Comparison of ENCODE assay signal across 17 cellular contexts in the genomic region with DNA sequence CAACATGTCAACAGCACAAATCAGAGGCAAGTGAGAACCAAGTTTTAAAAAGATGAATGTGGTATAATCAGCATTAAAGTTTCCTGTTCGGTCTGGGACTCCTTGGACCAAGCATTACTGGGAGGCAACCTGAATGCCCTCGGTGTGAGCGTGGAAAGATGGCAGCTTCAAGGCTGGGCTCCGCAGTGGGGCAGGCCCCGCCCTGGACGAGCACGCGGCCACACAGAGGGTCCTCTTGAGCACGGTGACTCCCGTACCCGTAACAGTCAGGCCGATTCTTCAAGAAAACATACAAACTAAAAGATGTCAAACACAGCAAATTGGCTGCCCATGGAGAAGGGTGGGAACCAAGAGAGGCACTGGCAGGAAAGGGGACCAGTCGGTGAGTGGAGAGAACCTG.
A peak's percentile ranks its signal among the peaks of the same experiment; 100 is the strongest.
DNase-seq lines count a peak whose midpoint lies in the region; ATAC-seq and TF ChIP-seq lines count a peak whose summit lies in the region.
"Had no signal": no experiment of that assay in that cellular context is flagged by ENCODE, and none has a peak within 500 bp of the region (broad histone marks: within the 10 kb centered on the region; RNA-seq: fewer than 3 reads in every experiment).

No MANE protein-coding gene starts in this region.

- no peaks in the 10 kb centered on the region for H3K79me2 ChIP-seq in neural progenitor cell (ENCODE audit: low read depth)

- H3K27ac Mint-ChIP-seq in activated CD8-positive, alpha-beta T cell treated with anti-CD3 and anti-CD28 coated beads, Interleukin-2, amount 10 ng/mL, durations not matched to agents 7 days and 5 days: no peak overlapping the region
- H3K27ac Mint-ChIP-seq in activated CD8-positive, alpha-beta T cell treated with anti-CD3 and anti-CD28 coated beads for 36 hours: no peak overlapping the region
- peak overlapping the region; percentile 45 for H3K27ac Mint-ChIP-seq in endodermal cell
- peak overlapping the region; percentile 21 for H3K27ac Mint-ChIP-seq in neural progenitor cell
- H3K27ac Mint-ChIP-seq in stimulated activated memory B cell treated with anti-CD40 and anti-IgM and Interleukin-4, amounts not matched to agents 10 μg/mL and 1 μg/mL and 100 μg/mL, for 72 hours: no peak overlapping the region
- H3K27ac Mint-ChIP-seq: CD8-positive, alpha-beta T cell; IgD-negative memory B cell had no signal

- no peaks in the 10 kb centered on the region for H3K4me1 Mint-ChIP-seq in activated CD8-positive, alpha-beta T cell treated with anti-CD3 and anti-CD28 coated beads, Interleukin-2, amount 10 ng/mL, durations not matched to agents 7 days and 5 days (ENCODE audit: low read depth)
- H3K4me1 Mint-ChIP-seq in activated CD8-positive, alpha-beta T cell treated with anti-CD3 and anti-CD28 coated beads for 36 hours (ENCODE audit: low read depth): no peaks in the 10 kb centered on the region
- peaks cover 17% of the 10 kb centered on the region for H3K4me1 Mint-ChIP-seq in endodermal cell
- peaks cover 33% of the 10 kb centered on the region for H3K4me1 Mint-ChIP-seq in neural progenitor cell
- no peaks in the 10 kb centered on the region for H3K4me1 Mint-ChIP-seq in stimulated activated memory B cell treated with anti-CD40 and anti-IgM and Interleukin-4, amounts not matched to agents 10 μg/mL and 1 μg/mL and 100 μg/mL, for 72 hours
- H3K4me1 Mint-ChIP-seq: IgD-negative memory B cell had no signal

- H3K4me3 ChIP-seq in endodermal cell (ENCODE audit: low read length) (no peak overlapping the region), neural progenitor cell (no peak overlapping the region)

- no peak for ATAC-seq in activated CD8-positive, alpha-beta T cell treated with anti-CD3 and anti-CD28 coated beads, Interleukin-2, amount 10 ng/mL, durations not matched to agents 7 days and 5 days
- ATAC-seq in activated CD8-positive, alpha-beta T cell treated with anti-CD3 and anti-CD28 coated beads for 36 hours: no peak
- no peak for ATAC-seq in stimulated activated memory B cell treated with anti-CD40 and anti-IgM and Interleukin-4, amounts not matched to agents 10 μg/mL and 1 μg/mL and 100 μg/mL, for 72 hours
- ATAC-seq: CD8-positive, alpha-beta T cell; SK-N-SH treated with all-trans-retinoic acid at 6 μM for 48 hours had no signal

- CTCF ChIA-PET in activated CD8-positive, alpha-beta T cell treated with anti-CD3 and anti-CD28 coated beads, Interleukin-2, amount 10 ng/mL, durations not matched to agents 7 days and 5 days (lab: Charles Lee): no interaction called here
- CTCF ChIA-PET in activated CD8-positive, alpha-beta T cell treated with anti-CD3 and anti-CD28 coated beads for 36 hours (lab: Charles Lee): no interaction called here

- no peaks in the 10 kb centered on the region for H3K9me3 Mint-ChIP-seq in activated CD8-positive, alpha-beta T cell treated with anti-CD3 and anti-CD28 coated beads, Interleukin-2, amount 10 ng/mL, durations not matched to agents 7 days and 5 days (ENCODE audit: insufficient read depth)
- H3K9me3 Mint-ChIP-seq in activated CD8-positive, alpha-beta T cell treated with anti-CD3 and anti-CD28 coated beads for 36 hours: no peaks in the 10 kb centered on the region
- no peaks in the 10 kb centered on the region for H3K9me3 Mint-ChIP-seq in endodermal cell
- no peaks in the 10 kb centered on the region for H3K9me3 Mint-ChIP-seq in neural progenitor cell
- no peaks in the 10 kb centered on the region for H3K9me3 Mint-ChIP-seq in stimulated activated memory B cell treated with anti-CD40 and anti-IgM and Interleukin-4, amounts not matched to agents 10 μg/mL and 1 μg/mL and 100 μg/mL, for 72 hours
- H3K9me3 Mint-ChIP-seq: CD8-positive, alpha-beta T cell; IgD-negative memory B cell had no signal

- H3F3A ChIP-seq in neural progenitor cell (ENCODE audit: low read depth): no peaks in the 10 kb centered on the region

- no peak for TF ChIP-seq CTCF in activated CD8-positive, alpha-beta T cell treated with anti-CD3 and anti-CD28 coated beads for 36 hours (IDR thresholded peaks at IDR 0.05)
- TF ChIP-seq CTCF in endodermal cell (conservative IDR thresholded peaks at IDR 0.05): no peak
- TF ChIP-seq CTCF in neural progenitor cell (IDR thresholded peaks at IDR 0.05): no peak

- H3K27ac ChIP-seq in endodermal cell (ENCODE audit: low read depth, low read length) (no peak overlapping the region), neural progenitor cell (no peak overlapping the region)
- H3K27ac ChIP-seq: 22Rv1 had no signal

- peak overlapping the region; percentile 24 for H2AFZ ChIP-seq in neural progenitor cell (replicated peaks)

- H3K9ac ChIP-seq in endodermal cell (ENCODE audit: extremely low read depth, low read length, poor library complexity, severe bottlenecking): no peak overlapping the region
- H3K9ac ChIP-seq in neural progenitor cell: no peak overlapping the region

- H3K36me3 ChIP-seq in endodermal cell (ENCODE audit: control insufficient read depth, insufficient read depth, low read length) (no peaks in the 10 kb centered on the region), neural progenitor cell (no peaks in the 10 kb centered on the region)
- H3K36me3 ChIP-seq: BE2C had no signal

- no peaks in the 10 kb centered on the region for H3K27me3 ChIP-seq in endodermal cell (ENCODE audit: control insufficient read depth, insufficient read depth, low read length, poor library complexity, severe bottlenecking)
- peaks cover 10% of the 10 kb centered on the region for H3K27me3 ChIP-seq in neural progenitor cell
- H3K27me3 ChIP-seq: BE2C had no signal

- no peaks in the 10 kb centered on the region for H3K4me1 ChIP-seq in endodermal cell (ENCODE audit: control insufficient read depth, insufficient read depth, low read length)
- H3K4me1 ChIP-seq in neural progenitor cell: peaks cover 14% of the 10 kb centered on the region
- H3K4me1 ChIP-seq: BE2C had no signal

- H3K4me3 Mint-ChIP-seq in activated CD8-positive, alpha-beta T cell treated with anti-CD3 and anti-CD28 coated beads, Interleukin-2, amount 10 ng/mL, durations not matched to agents 7 days and 5 days: no peak overlapping the region
- H3K4me3 Mint-ChIP-seq in activated CD8-positive, alpha-beta T cell treated with anti-CD3 and anti-CD28 coated beads for 36 hours: no peak overlapping the region
- H3K4me3 Mint-ChIP-seq in endodermal cell (no peak overlapping the region), neural progenitor cell (no peak overlapping the region)
- no peak overlapping the region for H3K4me3 Mint-ChIP-seq in stimulated activated memory B cell treated with anti-CD40 and anti-IgM and Interleukin-4, amounts not matched to agents 10 μg/mL and 1 μg/mL and 100 μg/mL, for 72 hours
- H3K4me3 Mint-ChIP-seq: CD8-positive, alpha-beta T cell; IgD-negative memory B cell had no signal

- 75 to 86% methylated on average over 8 to 13 of the region's 13 CpGs for WGBS in endodermal cell (ENCODE audit: insufficient coverage in 1 of 2, insufficient read length in 1 of 2), 2 experiments

- DNase-seq in activated CD8-positive, alpha-beta T cell treated with anti-CD3 and anti-CD28 coated beads, Interleukin-2, amount 10 ng/mL, durations not matched to agents 7 days and 5 days: peak; percentile 4
- DNase-seq in activated CD8-positive, alpha-beta T cell treated with anti-CD3 and anti-CD28 coated beads for 36 hours: no peak
- no peak for DNase-seq in endodermal cell
- DNase-seq in neural progenitor cell (ENCODE audit: low spot score): no peak
- no peak for DNase-seq in NCI-H1048 (lab: John Stamatoyannopoulos, UW)
- DNase-seq in GF-D8 (lab: John Stamatoyannopoulos, UW): no peak
- DNase-seq in AG20443 (ENCODE audit: low spot score): no peak
- DNase-seq: BE2C; CD8-positive, alpha-beta T cell; DMS79 treated with DMSO at 0.1 percent for 48 hours; NCI-H187 treated with DMSO at 0.1 percent for 48 hours; NCI-H526 treated with DMSO at 0.1 percent for 48 hours; SHP77 treated with DMSO at 0.1 percent for 48 hours had no signal

- H3K9me3 ChIP-seq in endodermal cell (ENCODE audit: control insufficient read depth, low read length) (no peaks in the 10 kb centered on the region), neural progenitor cell (ENCODE audit: low read depth) (no peaks in the 10 kb centered on the region)
- H3K9me3 ChIP-seq: BE2C had no signal

- no peaks in the 10 kb centered on the region for H3K36me3 Mint-ChIP-seq in activated CD8-positive, alpha-beta T cell treated with anti-CD3 and anti-CD28 coated beads, Interleukin-2, amount 10 ng/mL, durations not matched to agents 7 days and 5 days (ENCODE audit: low read depth)
- H3K36me3 Mint-ChIP-seq in activated CD8-positive, alpha-beta T cell treated with anti-CD3 and anti-CD28 coated beads for 36 hours (ENCODE audit: low read depth): no peaks in the 10 kb centered on the region
- H3K36me3 Mint-ChIP-seq in endodermal cell (ENCODE audit: low read depth) (no peaks in the 10 kb centered on the region), neural progenitor cell (no peaks in the 10 kb centered on the region)
- no peaks in the 10 kb centered on the region for H3K36me3 Mint-ChIP-seq in stimulated activated memory B cell treated with anti-CD40 and anti-IgM and Interleukin-4, amounts not matched to agents 10 μg/mL and 1 μg/mL and 100 μg/mL, for 72 hours
- H3K36me3 Mint-ChIP-seq: CD8-positive, alpha-beta T cell; IgD-negative memory B cell had no signal

- intact Hi-C loops in activated CD8-positive, alpha-beta T cell treated with anti-CD3 and anti-CD28 coated beads for 36 hours (cut with micrococcal nuclease): no loop called here

- POLR2A ChIA-PET in activated CD8-positive, alpha-beta T cell treated with anti-CD3 and anti-CD28 coated beads, Interleukin-2, amount 10 ng/mL, durations not matched to agents 7 days and 5 days (lab: Charles Lee): no interaction called here
- POLR2A ChIA-PET in activated CD8-positive, alpha-beta T cell treated with anti-CD3 and anti-CD28 coated beads for 36 hours (lab: Charles Lee): no interaction called here

- H3K4me2 ChIP-seq in neural progenitor cell: no peak overlapping the region

- H4K20me1 ChIP-seq in neural progenitor cell (ENCODE audit: low read depth): no peaks in the 10 kb centered on the region

- H3K27me3 Mint-ChIP-seq in activated CD8-positive, alpha-beta T cell treated with anti-CD3 and anti-CD28 coated beads, Interleukin-2, amount 10 ng/mL, durations not matched to agents 7 days and 5 days (ENCODE audit: low read depth): no peaks in the 10 kb centered on the region
- H3K27me3 Mint-ChIP-seq in activated CD8-positive, alpha-beta T cell treated with anti-CD3 and anti-CD28 coated beads for 36 hours: peaks cover 17% of the 10 kb centered on the region
- peaks cover 12% of the 10 kb centered on the region for H3K27me3 Mint-ChIP-seq in endodermal cell (ENCODE audit: insufficient read depth)
- H3K27me3 Mint-ChIP-seq in neural progenitor cell (ENCODE audit: insufficient read depth, low read depth): peaks cover 10% of the 10 kb centered on the region
- H3K27me3 Mint-ChIP-seq in stimulated activated memory B cell treated with anti-CD40 and anti-IgM and Interleukin-4, amounts not matched to agents 10 μg/mL and 1 μg/mL and 100 μg/mL, for 72 hours: peaks cover 54% of the 10 kb centered on the region

Comparison
In these comparisons a context has a peak if more than half of its experiments do, and no peak if none do; other contexts are left out.
1. H3K27ac Mint-ChIP-seq: peak in endodermal cell (single experiment) and neural progenitor cell (single experiment); none in activated CD8-positive, alpha-beta T cell treated with anti-CD3 and anti-CD28 coated beads, Interleukin-2, amount 10 ng/mL, durations not matched to agents 7 days and 5 days (single experiment), activated CD8-positive, alpha-beta T cell treated with anti-CD3 and anti-CD28 coated beads for 36 hours (single experiment) and stimulated activated memory B cell treated with anti-CD40 and anti-IgM and Interleukin-4, amounts not matched to agents 10 μg/mL and 1 μg/mL and 100 μg/mL, for 72 hours (single experiment).